ENCODE assay signal across 1 cellular context in the genomic region with DNA sequence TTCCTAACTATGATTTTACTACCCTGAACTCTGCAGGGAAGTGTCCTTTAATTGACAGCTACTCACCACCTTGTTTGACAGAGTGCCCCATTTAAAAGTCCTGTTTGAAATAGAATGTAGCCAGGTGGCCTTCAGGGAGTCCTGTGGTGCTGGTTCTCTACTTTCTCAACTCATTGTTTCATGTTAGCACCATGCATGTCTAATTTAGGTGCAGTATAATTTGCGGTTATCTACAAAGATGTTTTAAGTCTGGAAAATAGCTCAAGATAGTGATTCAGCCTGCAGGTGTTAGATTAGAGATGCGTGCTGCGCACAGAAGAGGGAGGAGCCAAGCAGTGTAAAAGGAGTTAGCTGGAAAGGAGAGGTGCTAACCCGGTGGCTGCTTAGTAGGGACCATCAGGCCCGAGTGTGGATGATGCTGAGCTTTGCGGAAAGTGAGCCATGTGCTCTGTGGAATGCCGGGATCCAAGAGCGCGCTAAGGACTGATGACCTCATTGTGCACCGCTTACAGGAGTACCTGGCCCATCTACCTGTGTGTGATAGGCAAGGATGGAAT.
TF ChIP-seq lines count a peak whose summit lies in the region.

No MANE protein-coding gene starts in this region.

TF ChIP-seq in H1, 55 proteins besides CTCF, POLR2A, EP300 and RAD21:
- TF ChIP-seq MAFK (IDR thresholded peaks at IDR 0.05; ENCODE audit: low read depth, low read length) (peak; percentile 19; the same call in 1 of the 2 replicates), TBP (IDR thresholded peaks at IDR 0.05; ENCODE audit: low read depth, low read length) (no peak), KDM5A (IDR thresholded peaks at IDR 0.05; ENCODE audit: low read length) (no peak), POLR2AphosphoS5 (IDR thresholded peaks at IDR 0.05; ENCODE audit: low read depth, low read length) (peak; percentile 41; the same call in 1 of the 2 replicates), CHD1 (IDR thresholded peaks at IDR 0.05; ENCODE audit: low read depth, low read length) (no peak), YY1 (IDR thresholded peaks at IDR 0.05; ENCODE audit: low read depth, low read length) (no peak), SAP30 (IDR thresholded peaks at IDR 0.05; ENCODE audit: insufficient read depth, insufficient replicate concordance, low read length) (no peak), SIN3A (conservative IDR thresholded peaks at IDR 0.05 in 1 of 2, IDR thresholded peaks at IDR 0.05 in 1 of 2; ENCODE audit: low read depth in 1 of 2, low read length in 2 of 2) (peak; percentile 36 to 77; a peak in 2 of 4 replicates)
- TF ChIP-seq, protein P1, sequence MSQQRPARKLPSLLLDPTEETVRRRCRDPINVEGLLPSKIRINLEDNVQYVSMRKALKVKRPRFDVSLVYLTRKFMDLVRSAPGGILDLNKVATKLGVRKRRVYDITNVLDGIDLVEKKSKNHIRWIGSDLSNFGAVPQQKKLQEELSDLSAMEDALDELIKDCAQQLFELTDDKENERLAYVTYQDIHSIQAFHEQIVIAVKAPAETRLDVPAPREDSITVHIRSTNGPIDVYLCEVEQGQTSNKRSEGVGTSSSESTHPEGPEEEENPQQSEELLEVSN (IDR thresholded peaks at IDR 0.05), result no peak
- TF ChIP-seq, protein P2, sequence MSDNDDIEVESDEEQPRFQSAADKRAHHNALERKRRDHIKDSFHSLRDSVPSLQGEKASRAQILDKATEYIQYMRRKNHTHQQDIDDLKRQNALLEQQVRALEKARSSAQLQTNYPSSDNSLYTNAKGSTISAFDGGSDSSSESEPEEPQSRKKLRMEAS (IDR thresholded peaks at IDR 0.05), result peak; percentile 57
